In the genomic region with DNA sequence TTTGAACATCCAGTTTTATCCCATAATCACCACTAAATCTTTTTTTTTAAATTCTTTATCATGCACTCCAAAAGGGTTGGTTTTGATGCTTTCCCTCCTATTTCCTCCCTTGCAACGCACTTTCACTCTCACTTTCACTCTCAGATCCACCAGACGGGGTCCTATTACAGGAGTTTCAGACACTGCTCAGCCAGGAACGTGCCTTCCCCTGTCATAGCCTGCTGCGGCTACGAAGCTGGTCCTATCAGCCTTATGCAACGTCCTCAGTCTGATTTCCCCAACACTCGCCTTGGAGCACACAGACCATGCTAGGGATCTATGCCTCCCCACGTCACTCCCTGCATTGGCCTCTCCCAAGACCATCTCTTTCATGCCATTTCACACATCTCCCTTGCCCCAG, we compare ENCODE assay signal across 8 cellular contexts. TPM values are rescaled to one million over a fixed set of nuclear protein-coding genes. Genes with fewer than 3 reads are reported as not detected.
DNase-seq lines count a peak whose midpoint lies in the region; ATAC-seq and TF ChIP-seq lines count a peak whose summit lies in the region.

No MANE protein-coding gene starts in this region.

- no peaks in the 10 kb centered on the region for H3K27me3 ChIP-seq in CD4-positive, alpha-beta memory T cell (ENCODE audit: insufficient read depth, low read length)
- no peaks in the 10 kb centered on the region for H3K27me3 ChIP-seq in spleen (replicated peaks in 1 of 7)

- H3K4me3 Mint-ChIP-seq in CD4-positive, alpha-beta memory T cell, result peak overlapping the region; percentile 87 to 96 (median 92)
- H3K4me3 Mint-ChIP-seq in activated CD4-positive, alpha-beta memory T cell treated with anti-CD3 and anti-CD28 coated beads, Interleukin-2, amount 10 ng/mL, durations not matched to agents 7 days and 5 days, result peak overlapping the region; percentile 70

- TF ChIP-seq POLR2A in spleen (IDR thresholded peaks at IDR 0.05), result no peak

- ATAC-seq in GM19463 (IDR thresholded peaks at IDR 0.05; ENCODE audit: unreplicated experiment), result peak; percentile 79
- ATAC-seq in HG03520 (IDR thresholded peaks at IDR 0.05; ENCODE audit: unreplicated experiment), result peak; percentile 66
- peak; percentile 87 for ATAC-seq in left ventricle myocardium superior

- H3K27ac Mint-ChIP-seq in CD4-positive, alpha-beta memory T cell, result peak overlapping the region; percentile 64 to 97 (median 92)
- peak overlapping the region; percentile 16 for H3K27ac Mint-ChIP-seq in activated CD4-positive, alpha-beta memory T cell treated with anti-CD3 and anti-CD28 coated beads, Interleukin-2, amount 10 ng/mL, durations not matched to agents 7 days and 5 days

- peaks cover 0 to 34% (median 22%) of the 10 kb centered on the region in 8 donors for H3K9me3 Mint-ChIP-seq in CD4-positive, alpha-beta memory T cell
- peaks cover 13% of the 10 kb centered on the region for H3K9me3 Mint-ChIP-seq in activated CD4-positive, alpha-beta memory T cell treated with anti-CD3 and anti-CD28 coated beads, Interleukin-2, amount 10 ng/mL, durations not matched to agents 7 days and 5 days

- H3K4me1 Mint-ChIP-seq in CD4-positive, alpha-beta memory T cell, result peaks cover 17 to 28% (median 22%) of the 10 kb centered on the region in 4 donors
- peaks cover 20% of the 10 kb centered on the region for H3K4me1 Mint-ChIP-seq in activated CD4-positive, alpha-beta memory T cell treated with anti-CD3 and anti-CD28 coated beads, Interleukin-2, amount 10 ng/mL, durations not matched to agents 7 days and 5 days

- peaks cover 0 to 7% of the 10 kb centered on the region in 2 donors for H3K27me3 Mint-ChIP-seq in CD4-positive, alpha-beta memory T cell
- H3K27me3 Mint-ChIP-seq in activated CD4-positive, alpha-beta memory T cell treated with anti-CD3 and anti-CD28 coated beads, Interleukin-2, amount 10 ng/mL, durations not matched to agents 7 days and 5 days, result peaks cover 22% of the 10 kb centered on the region

- CTCF ChIA-PET in CD4-positive, alpha-beta memory T cell (lab: Charles Lee; ENCODE audit: partially characterized antibody), result interaction anchor here (1.8 to 4.1 kb wide), 2 partner anchors 24 to 349 kb away, joined by 5 to 33 read pairs; a partner anchor contains a TSS
- CTCF ChIA-PET in activated CD4-positive, alpha-beta memory T cell treated with anti-CD3 and anti-CD28 coated beads, Interleukin-2, amount 10 ng/mL, durations not matched to agents 7 days and 5 days (lab: Charles Lee), result interaction anchor here (0.7 kb wide), 1 partner anchor 67 kb away, joined by 3 read pairs; no protein-coding TSS in a partner anchor

- H3K27ac ChIP-seq in CD4-positive, alpha-beta memory T cell (ENCODE audit: low read depth, low read length), result peak overlapping the region; percentile 46
- peak overlapping the region; percentile 70 to 81 (median 76) for H3K27ac ChIP-seq in spleen

- WGBS in spleen, 5 donors, result 4 to 29% (median 16%) methylated on average over 8 of the region's 8 CpGs

- H3K4me1 ChIP-seq in CD4-positive, alpha-beta memory T cell (ENCODE audit: insufficient read depth, low read length), result peaks cover 15% of the 10 kb centered on the region
- peaks cover 7 to 23% (median 13%) of the 10 kb centered on the region in 6 donors for H3K4me1 ChIP-seq in spleen

- peaks cover 9 to 10% of the 10 kb centered on the region in 2 donors for H3K36me3 Mint-ChIP-seq in CD4-positive, alpha-beta memory T cell
- peaks cover 7% of the 10 kb centered on the region for H3K36me3 Mint-ChIP-seq in activated CD4-positive, alpha-beta memory T cell treated with anti-CD3 and anti-CD28 coated beads, Interleukin-2, amount 10 ng/mL, durations not matched to agents 7 days and 5 days (ENCODE audit: low read depth)

- H3K4me3 ChIP-seq in CD4-positive, alpha-beta memory T cell (ENCODE audit: low read length in 2 of 2), result peak overlapping the region; percentile 51 to 93
- H3K4me3 ChIP-seq in spleen, result peak overlapping the region; percentile 39 to 71 (median 50)

- peaks cover 0 to 3% of the 10 kb centered on the region in 2 donors for H3K9me3 ChIP-seq in CD4-positive, alpha-beta memory T cell (ENCODE audit: control insufficient read depth in 1 of 2, low read length in 2 of 2)
- peaks cover 0 to 51% (median 35%) of the 10 kb centered on the region in 8 donors for H3K9me3 ChIP-seq in spleen

- POLR2A ChIA-PET in CD4-positive, alpha-beta memory T cell (lab: Charles Lee; ENCODE audit: partially characterized antibody), result interaction anchor here (2.1 kb wide), 1 partner anchor 592 kb away, joined by 6 read pairs; no protein-coding TSS in a partner anchor
- POLR2A ChIA-PET in activated CD4-positive, alpha-beta memory T cell treated with anti-CD3 and anti-CD28 coated beads, Interleukin-2, amount 10 ng/mL, durations not matched to agents 7 days and 5 days (lab: Charles Lee), result no interaction called here

- no peaks in the 10 kb centered on the region for H3K36me3 ChIP-seq in CD4-positive, alpha-beta memory T cell (ENCODE audit: insufficient read depth, low read length)
- no peaks in the 10 kb centered on the region for H3K36me3 ChIP-seq in spleen

- peak; percentile 15 to 51 (median 32) for DNase-seq in CD4-positive, alpha-beta memory T cell
- DNase-seq in activated CD4-positive, alpha-beta memory T cell treated with anti-CD3 and anti-CD28 coated beads, Interleukin-2, amount 10 ng/mL, durations not matched to agents 7 days and 5 days, result no peak
- DNase-seq in left ventricle myocardium superior (peak; percentile 47), spleen (peak; percentile 79), NCI-H748 (lab: John Stamatoyannopoulos, UW; ENCODE audit: unreplicated experiment) (no peak), COLO668 (lab: John Stamatoyannopoulos, UW; ENCODE audit: unreplicated experiment) (no peak)

- no peak for TF ChIP-seq CTCF in spleen (IDR thresholded peaks at IDR 0.05 in 8 of 11, conservative IDR thresholded peaks at IDR 0.05 in 3 of 11)

- intact Hi-C loops in CD4-positive, alpha-beta memory T cell (cut with micrococcal nuclease), result no loop called here
- intact Hi-C loops in left ventricle myocardium superior (cut with micrococcal nuclease), result no loop called here
- intact Hi-C loops in spleen (cut with DNase I; ENCODE audit: low total_unique reads), result no loop called here

RNA-seq across cellular contexts. Expression of a gene that starts 23.4 kb away (rescaled TPM):
- total RNA-seq in CD4-positive, alpha-beta memory T cell, result not detected
- polyA plus RNA-seq in CD4-positive, alpha-beta memory T cell, result not detected
- not detected for total RNA-seq in activated CD4-positive, alpha-beta memory T cell treated with anti-CD3 and anti-CD28 coated beads, Interleukin-2, amount 10 ng/mL, durations not matched to agents 7 days and 5 days
- total RNA-seq in left ventricle myocardium superior (not detected), spleen (not detected)
- polyA plus RNA-seq in spleen, result not detected

Comparison
In these comparisons a context has a peak if more than half of its experiments do, and no peak if none do; other contexts are left out.
1. DNase-seq: peak in CD4-positive, alpha-beta memory T cell (5 of 5), left ventricle myocardium superior (single experiment) and spleen (single experiment); none in activated CD4-positive, alpha-beta memory T cell treated with anti-CD3 and anti-CD28 coated beads, Interleukin-2, amount 10 ng/mL, durations not matched to agents 7 days and 5 days (single experiment), NCI-H748 (single experiment) and COLO668 (single experiment).
2. Peak in every context shown above with its lines, with median percentiles within 50 percentile points of each other: ATAC-seq.